ENCODE assay signal across 8 cellular contexts in genomic region chr2:127081826-127082633, GRCh38. TPM values are rescaled to one million over a fixed set of nuclear protein-coding genes. Genes with fewer than 3 reads are reported as not detected.
DNase-seq lines count a peak whose midpoint lies in the region; ATAC-seq and TF ChIP-seq lines count a peak whose summit lies in the region.

No MANE protein-coding gene starts in this region.

- TF ChIP-seq CTCF in GM13977 (IDR thresholded peaks at IDR 0.05; ENCODE audit: extremely low read depth, insufficient read depth, missing control alignments) (no peak), choroid plexus epithelial cell (conservative IDR thresholded peaks at IDR 0.05; ENCODE audit: low read depth, low read length) (no peak), upper lobe of right lung (IDR thresholded peaks at IDR 0.05) (no peak), testis (IDR thresholded peaks at IDR 0.05) (no peak)

- H3K9me3 ChIP-seq in upper lobe of right lung (no peaks in the 10 kb centered on the region), testis (no peaks in the 10 kb centered on the region)

- no peaks in the 10 kb centered on the region for H3K36me3 ChIP-seq in upper lobe of right lung
- H3K36me3 ChIP-seq in testis (ENCODE audit: low read depth, missing control alignments), result no peaks in the 10 kb centered on the region

- H3K27ac ChIP-seq in upper lobe of right lung (peak overlapping the region; percentile 66), testis (peak overlapping the region in 1 of 2 donors; percentile 44)

- peak; percentile 45 for ATAC-seq in HG02678 (IDR thresholded peaks at IDR 0.05; ENCODE audit: unreplicated experiment)
- ATAC-seq in upper lobe of right lung, result no peak
- ATAC-seq in SK-N-SH treated with all-trans-retinoic acid at 6 μM for 48 hours, result no peak

- no peaks in the 10 kb centered on the region for H3K27me3 ChIP-seq in upper lobe of right lung
- no peaks in the 10 kb centered on the region for H3K27me3 ChIP-seq in testis

- DNase-seq in GM13977 (ENCODE audit: low spot score), result peak; percentile 76
- peak; percentile 45 for DNase-seq in activated CD4-positive, CD25-positive, alpha-beta regulatory T cell treated with anti-CD3 and anti-CD28 coated beads, Interleukin-2, amount 50 U/mL, for 16 hours (ENCODE audit: low read depth, low spot score)
- peak; percentile 40 for DNase-seq in choroid plexus epithelial cell (ENCODE audit: low read depth)
- DNase-seq in pons (ENCODE audit: low spot score), result peak; percentile 83
- no peak for DNase-seq in upper lobe of right lung
- DNase-seq in testis, result no peak

- in situ Hi-C loops in GM13977 (cut with MboI; ENCODE audit: low pct_unique_long_range_greater_than_20kb, low sequenced_read_pairs, unreplicated experiment), result no loop called here

- no peak for TF ChIP-seq POLR2A in testis (IDR thresholded peaks at IDR 0.05)

- intact Hi-C loops in upper lobe of right lung (cut with DNase I) (no loop called here), testis (cut with DNase I; ENCODE audit: low total_unique reads) (loop anchor here (10.0 kb wide), 1 partner anchor 93 kb away; no protein-coding TSS in a partner anchor)

- WGBS in testis, 2 donors, result 68 to 84% methylated on average over 5 to 28 of the region's 28 CpGs

- H3K4me1 ChIP-seq in upper lobe of right lung, result peaks cover 69% of the 10 kb centered on the region
- peaks cover 69% of the 10 kb centered on the region for H3K4me1 ChIP-seq in testis

- H3K4me3 ChIP-seq in choroid plexus epithelial cell (ENCODE audit: low read depth, low read length), result no peak overlapping the region
- peak overlapping the region; percentile 31 for H3K4me3 ChIP-seq in upper lobe of right lung
- H3K4me3 ChIP-seq in testis, result no peak overlapping the region

TF ChIP-seq in SK-N-SH treated with all-trans-retinoic acid at 6 μM for 48 hours, 23 proteins besides CTCF, POLR2A, EP300 and RAD21:
- TF ChIP-seq ZFP30 (CRISPR knock-in tag; IDR thresholded peaks at IDR 0.05) (no peak), CREB5 (CRISPR knock-in tag; IDR thresholded peaks at IDR 0.05; ENCODE audit: low read depth) (no peak), OSR1 (CRISPR knock-in tag; IDR thresholded peaks at IDR 0.05) (no peak), TCF4 (CRISPR knock-in tag; IDR thresholded peaks at IDR 0.05; ENCODE audit: borderline replicate concordance) (no peak), ARNTL (CRISPR knock-in tag; IDR thresholded peaks at IDR 0.05; ENCODE audit: borderline replicate concordance, low read depth) (no peak), CSDC2 (CRISPR knock-in tag; IDR thresholded peaks at IDR 0.05) (no peak), PATZ1 (CRISPR knock-in tag; IDR thresholded peaks at IDR 0.05; ENCODE audit: borderline replicate concordance) (no peak), SNAI2 (CRISPR knock-in tag; IDR thresholded peaks at IDR 0.05) (no peak), PPARA (CRISPR knock-in tag; IDR thresholded peaks at IDR 0.05; ENCODE audit: borderline replicate concordance) (no peak), GLIS3 (CRISPR knock-in tag; IDR thresholded peaks at IDR 0.05) (no peak), ESRRG (CRISPR knock-in tag; IDR thresholded peaks at IDR 0.05) (no peak), ZC3H10 (CRISPR knock-in tag; IDR thresholded peaks at IDR 0.05) (no peak), ZNF565 (CRISPR knock-in tag; conservative IDR thresholded peaks at IDR 0.05; ENCODE audit: low read depth) (no peak), POU6F1 (CRISPR knock-in tag; IDR thresholded peaks at IDR 0.05; ENCODE audit: borderline replicate concordance, low read depth) (no peak), ZFP3 (CRISPR knock-in tag; IDR thresholded peaks at IDR 0.05) (no peak)

RNA-seq across cellular contexts. Expression of gene BIN1, which starts 24.9 kb away (rescaled TPM):
- total RNA-seq in upper lobe of right lung (33.4 TPM), testis (10 to 100 TPM; 25.0 to 28.7 TPM)
- 38.8 TPM for polyA plus RNA-seq in testis (ENCODE audit: insufficient read depth, low read depth, low replicate concordance)

Comparison
In these comparisons a context has a peak if more than half of its experiments do, and no peak if none do; other contexts are left out.
1. DNase-seq: peak in GM13977 (single experiment), activated CD4-positive, CD25-positive, alpha-beta regulatory T cell treated with anti-CD3 and anti-CD28 coated beads, Interleukin-2, amount 50 U/mL, for 16 hours (single experiment), choroid plexus epithelial cell (single experiment) and pons (single experiment); none in upper lobe of right lung (single experiment) and testis (single experiment).